In the genomic region with DNA sequence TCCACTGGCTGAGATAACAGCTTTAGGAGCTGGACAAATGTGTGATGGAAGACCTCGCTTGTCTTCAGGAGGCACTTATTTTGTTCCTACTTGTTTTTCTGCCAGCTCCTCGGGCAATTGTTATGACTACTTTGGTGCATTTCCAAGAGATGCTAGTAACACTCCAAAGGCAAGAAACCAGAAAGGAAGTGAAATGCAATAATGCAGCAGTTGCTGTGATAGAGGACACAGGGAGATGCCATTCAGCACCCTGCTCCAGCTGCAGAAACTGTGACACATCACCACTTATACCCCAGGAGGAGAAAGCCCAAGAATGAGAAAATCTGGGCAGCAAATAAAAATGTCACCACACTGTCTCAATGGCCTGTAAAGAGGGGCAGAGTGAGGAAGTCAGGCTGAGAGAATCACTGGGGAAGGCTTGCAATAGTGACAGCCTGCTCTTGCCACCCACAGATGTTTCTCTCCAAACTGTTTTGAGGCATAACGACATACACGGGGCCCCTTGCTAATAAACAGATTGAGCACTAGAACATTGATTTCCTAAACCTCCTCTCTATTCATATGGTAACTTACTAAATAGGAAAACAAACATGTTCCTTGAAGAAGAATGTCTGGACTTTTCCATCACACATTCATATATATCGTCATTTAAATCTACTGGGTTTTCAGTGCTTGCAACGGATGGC, we compare ENCODE assay signal across 2 cellular contexts.
TF ChIP-seq lines count a peak whose summit lies in the region.

No MANE protein-coding gene starts in this region.

TF ChIP-seq in A549, 52 proteins besides CTCF, POLR2A, EP300 and RAD21:
- TF ChIP-seq JUNB (IDR thresholded peaks at IDR 0.05) = no peak
- no peak for TF ChIP-seq BHLHE40 (IDR thresholded peaks at IDR 0.05; ENCODE audit: low read depth, low read length)
- no peak for TF ChIP-seq KDM1A (IDR thresholded peaks at IDR 0.05; ENCODE audit: low read depth)
TF ChIP-seq in A549: peak in this region for 0.

TF ChIP-seq in GM23338, 12 proteins besides CTCF, POLR2A, EP300 and RAD21:
- TF ChIP-seq JUNB (IDR thresholded peaks at IDR 0.05; ENCODE audit: unreplicated experiment) (no peak), EZH2phosphoT487 (IDR thresholded peaks at IDR 0.05; ENCODE audit: unreplicated experiment) (no peak), ZNF114 (CRISPR knock-in tag; IDR thresholded peaks at IDR 0.05) (no peak), ZNF331 (CRISPR knock-in tag; IDR thresholded peaks at IDR 0.05; ENCODE audit: low read depth) (no peak), STAT1 (IDR thresholded peaks at IDR 0.05; ENCODE audit: unreplicated experiment) (no peak), NANOG (IDR thresholded peaks at IDR 0.05; ENCODE audit: borderline replicate concordance) (no peak), CREB1 (CRISPR knock-in tag; IDR thresholded peaks at IDR 0.05; ENCODE audit: low read depth) (no peak)
